1 cellular context compared by ENCODE assay signal in genomic region chr5:96124589-96124988, GRCh38.
TF ChIP-seq lines count a peak whose summit lies in the region.

No MANE protein-coding gene starts in this region.

TF ChIP-seq in SK-N-SH, 30 proteins besides CTCF, POLR2A, EP300 and RAD21 (continued from another document):
- TF ChIP-seq IRF3 (IDR thresholded peaks at IDR 0.05; ENCODE audit: low read depth, low read length): no peak
- no peak for TF ChIP-seq EZH2phosphoT487 (IDR thresholded peaks at IDR 0.05; ENCODE audit: borderline replicate concordance, low read depth)
- peak; percentile 39; the same call in 1 of the 2 replicates for TF ChIP-seq FOSL2 (IDR thresholded peaks at IDR 0.05; ENCODE audit: borderline replicate concordance, low read depth)
